ENCODE assay signal across 1 cellular context in the genomic region with DNA sequence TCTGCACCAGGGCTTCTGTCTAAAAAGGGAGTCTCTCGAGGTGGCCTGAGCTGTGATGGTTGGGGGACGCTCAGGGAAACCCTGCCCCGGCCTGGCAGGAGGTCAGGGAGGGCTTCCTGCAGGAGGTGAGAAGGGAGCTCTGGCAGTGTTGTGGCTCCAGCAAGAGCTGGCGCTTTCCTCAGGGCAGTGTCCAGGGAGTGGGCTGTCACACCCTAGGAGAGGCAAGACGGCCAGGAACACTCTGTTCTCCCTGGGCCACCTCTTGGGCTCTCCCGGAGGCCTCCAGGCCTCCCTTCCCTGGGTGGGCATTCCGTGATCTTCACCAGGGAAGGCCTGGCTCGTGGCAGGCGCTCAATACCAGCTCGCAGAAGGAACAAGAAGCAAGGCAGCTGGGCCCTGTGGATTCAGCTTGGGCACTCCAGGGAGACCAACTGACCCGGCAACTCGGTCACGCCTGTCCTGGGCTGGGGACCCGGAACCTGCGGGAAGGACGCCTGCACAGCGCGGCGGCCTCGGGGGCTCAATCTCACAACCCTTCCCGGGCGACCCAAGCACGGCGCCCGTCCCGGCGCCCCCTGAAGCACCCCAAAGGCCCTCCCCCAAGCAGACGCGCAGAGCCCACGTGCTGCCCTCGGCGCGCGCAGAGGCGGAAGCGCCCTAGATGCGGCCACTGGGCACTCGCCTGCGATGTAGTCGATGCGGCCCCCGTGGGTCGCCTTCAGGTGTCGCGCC.
TF ChIP-seq lines count a peak whose summit lies in the region.

No MANE protein-coding gene starts in this region.

TF ChIP-seq in HepG2, 621 proteins besides CTCF, POLR2A, EP300 and RAD21 (continued from another document and continues in another):
- TF ChIP-seq, protein P1, sequence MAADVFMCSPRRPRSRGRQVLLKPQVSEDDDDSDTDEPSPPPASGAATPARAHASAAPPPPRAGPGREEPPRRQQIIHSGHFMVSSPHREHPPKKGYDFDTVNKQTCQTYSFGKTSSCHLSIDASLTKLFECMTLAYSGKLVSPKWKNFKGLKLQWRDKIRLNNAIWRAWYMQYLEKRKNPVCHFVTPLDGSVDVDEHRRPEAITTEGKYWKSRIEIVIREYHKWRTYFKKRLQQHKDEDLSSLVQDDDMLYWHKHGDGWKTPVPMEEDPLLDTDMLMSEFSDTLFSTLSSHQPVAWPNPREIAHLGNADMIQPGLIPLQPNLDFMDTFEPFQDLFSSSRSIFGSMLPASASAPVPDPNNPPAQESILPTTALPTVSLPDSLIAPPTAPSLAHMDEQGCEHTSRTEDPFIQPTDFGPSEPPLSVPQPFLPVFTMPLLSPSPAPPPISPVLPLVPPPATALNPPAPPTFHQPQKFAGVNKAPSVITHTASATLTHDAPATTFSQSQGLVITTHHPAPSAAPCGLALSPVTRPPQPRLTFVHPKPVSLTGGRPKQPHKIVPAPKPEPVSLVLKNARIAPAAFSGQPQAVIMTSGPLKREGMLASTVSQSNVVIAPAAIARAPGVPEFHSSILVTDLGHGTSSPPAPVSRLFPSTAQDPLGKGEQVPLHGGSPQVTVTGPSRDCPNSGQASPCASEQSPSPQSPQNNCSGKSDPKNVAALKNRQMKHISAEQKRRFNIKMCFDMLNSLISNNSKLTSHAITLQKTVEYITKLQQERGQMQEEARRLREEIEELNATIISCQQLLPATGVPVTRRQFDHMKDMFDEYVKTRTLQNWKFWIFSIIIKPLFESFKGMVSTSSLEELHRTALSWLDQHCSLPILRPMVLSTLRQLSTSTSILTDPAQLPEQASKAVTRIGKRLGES (CRISPR knock-in tag; IDR thresholded peaks at IDR 0.05; ENCODE audit: borderline replicate concordance): peak; percentile 91; the same call in 1 of the 2 replicates
- TF ChIP-seq RXRA (CRISPR knock-in tag; IDR thresholded peaks at IDR 0.05): peak; percentile 54; the same call in 1 of the 2 replicates
- TF ChIP-seq, protein P2, sequence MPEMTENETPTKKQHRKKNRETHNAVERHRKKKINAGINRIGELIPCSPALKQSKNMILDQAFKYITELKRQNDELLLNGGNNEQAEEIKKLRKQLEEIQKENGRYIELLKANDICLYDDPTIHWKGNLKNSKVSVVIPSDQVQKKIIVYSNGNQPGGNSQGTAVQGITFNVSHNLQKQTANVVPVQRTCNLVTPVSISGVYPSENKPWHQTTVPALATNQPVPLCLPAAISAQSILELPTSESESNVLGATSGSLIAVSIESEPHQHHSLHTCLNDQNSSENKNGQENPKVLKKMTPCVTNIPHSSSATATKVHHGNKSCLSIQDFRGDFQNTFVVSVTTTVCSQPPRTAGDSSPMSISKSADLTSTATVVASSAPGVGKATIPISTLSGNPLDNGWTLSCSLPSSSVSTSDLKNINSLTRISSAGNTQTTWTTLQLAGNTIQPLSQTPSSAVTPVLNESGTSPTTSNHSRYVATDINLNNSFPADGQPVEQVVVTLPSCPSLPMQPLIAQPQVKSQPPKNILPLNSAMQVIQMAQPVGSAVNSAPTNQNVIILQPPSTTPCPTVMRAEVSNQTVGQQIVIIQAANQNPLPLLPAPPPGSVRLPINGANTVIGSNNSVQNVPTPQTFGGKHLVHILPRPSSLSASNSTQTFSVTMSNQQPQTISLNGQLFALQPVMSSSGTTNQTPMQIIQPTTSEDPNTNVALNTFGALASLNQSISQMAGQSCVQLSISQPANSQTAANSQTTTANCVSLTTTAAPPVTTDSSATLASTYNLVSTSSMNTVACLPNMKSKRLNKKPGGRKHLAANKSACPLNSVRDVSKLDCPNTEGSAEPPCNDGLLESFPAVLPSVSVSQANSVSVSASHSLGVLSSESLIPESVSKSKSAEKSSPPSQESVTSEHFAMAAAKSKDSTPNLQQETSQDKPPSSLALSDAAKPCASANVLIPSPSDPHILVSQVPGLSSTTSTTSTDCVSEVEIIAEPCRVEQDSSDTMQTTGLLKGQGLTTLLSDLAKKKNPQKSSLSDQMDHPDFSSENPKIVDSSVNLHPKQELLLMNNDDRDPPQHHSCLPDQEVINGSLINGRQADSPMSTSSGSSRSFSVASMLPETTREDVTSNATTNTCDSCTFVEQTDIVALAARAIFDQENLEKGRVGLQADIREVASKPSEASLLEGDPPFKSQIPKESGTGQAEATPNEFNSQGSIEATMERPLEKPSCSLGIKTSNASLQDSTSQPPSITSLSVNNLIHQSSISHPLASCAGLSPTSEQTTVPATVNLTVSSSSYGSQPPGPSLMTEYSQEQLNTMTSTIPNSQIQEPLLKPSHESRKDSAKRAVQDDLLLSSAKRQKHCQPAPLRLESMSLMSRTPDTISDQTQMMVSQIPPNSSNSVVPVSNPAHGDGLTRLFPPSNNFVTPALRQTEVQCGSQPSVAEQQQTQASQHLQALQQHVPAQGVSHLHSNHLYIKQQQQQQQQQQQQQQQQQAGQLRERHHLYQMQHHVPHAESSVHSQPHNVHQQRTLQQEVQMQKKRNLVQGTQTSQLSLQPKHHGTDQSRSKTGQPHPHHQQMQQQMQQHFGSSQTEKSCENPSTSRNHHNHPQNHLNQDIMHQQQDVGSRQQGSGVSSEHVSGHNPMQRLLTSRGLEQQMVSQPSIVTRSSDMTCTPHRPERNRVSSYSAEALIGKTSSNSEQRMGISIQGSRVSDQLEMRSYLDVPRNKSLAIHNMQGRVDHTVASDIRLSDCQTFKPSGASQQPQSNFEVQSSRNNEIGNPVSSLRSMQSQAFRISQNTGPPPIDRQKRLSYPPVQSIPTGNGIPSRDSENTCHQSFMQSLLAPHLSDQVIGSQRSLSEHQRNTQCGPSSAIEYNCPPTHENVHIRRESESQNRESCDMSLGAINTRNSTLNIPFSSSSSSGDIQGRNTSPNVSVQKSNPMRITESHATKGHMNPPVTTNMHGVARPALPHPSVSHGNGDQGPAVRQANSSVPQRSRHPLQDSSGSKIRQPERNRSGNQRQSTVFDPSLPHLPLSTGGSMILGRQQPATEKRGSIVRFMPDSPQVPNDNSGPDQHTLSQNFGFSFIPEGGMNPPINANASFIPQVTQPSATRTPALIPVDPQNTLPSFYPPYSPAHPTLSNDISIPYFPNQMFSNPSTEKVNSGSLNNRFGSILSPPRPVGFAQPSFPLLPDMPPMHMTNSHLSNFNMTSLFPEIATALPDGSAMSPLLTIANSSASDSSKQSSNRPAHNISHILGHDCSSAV (CRISPR knock-in tag; IDR thresholded peaks at IDR 0.05; ENCODE audit: borderline replicate concordance): peak; percentile 79; the same call in 1 of the 2 replicates
- 0 out of 2 replicates have a peak, but pooled peaks have one; percentile 24 for TF ChIP-seq ZNF792 (CRISPR knock-in tag; IDR thresholded peaks at IDR 0.05)
- TF ChIP-seq, protein P3, sequence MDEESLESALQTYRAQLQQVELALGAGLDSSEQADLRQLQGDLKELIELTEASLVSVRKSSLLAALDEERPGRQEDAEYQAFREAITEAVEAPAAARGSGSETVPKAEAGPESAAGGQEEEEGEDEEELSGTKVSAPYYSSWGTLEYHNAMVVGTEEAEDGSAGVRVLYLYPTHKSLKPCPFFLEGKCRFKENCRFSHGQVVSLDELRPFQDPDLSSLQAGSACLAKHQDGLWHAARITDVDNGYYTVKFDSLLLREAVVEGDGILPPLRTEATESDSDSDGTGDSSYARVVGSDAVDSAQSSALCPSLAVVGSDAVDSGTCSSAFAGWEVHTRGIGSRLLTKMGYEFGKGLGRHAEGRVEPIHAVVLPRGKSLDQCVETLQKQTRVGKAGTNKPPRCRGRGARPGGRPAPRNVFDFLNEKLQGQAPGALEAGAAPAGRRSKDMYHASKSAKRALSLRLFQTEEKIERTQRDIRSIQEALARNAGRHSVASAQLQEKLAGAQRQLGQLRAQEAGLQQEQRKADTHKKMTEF (CRISPR knock-in tag; IDR thresholded peaks at IDR 0.05): no peak
- peak; percentile 56; the same call in 1 of the 2 replicates for TF ChIP-seq ZNF256 (CRISPR knock-in tag; conservative IDR thresholded peaks at IDR 0.05)
- TF ChIP-seq ESRRA (CRISPR knock-in tag; IDR thresholded peaks at IDR 0.05; ENCODE audit: low read depth): peak; percentile 11; the same call in 1 of the 2 replicates
- TF ChIP-seq, protein P4, sequence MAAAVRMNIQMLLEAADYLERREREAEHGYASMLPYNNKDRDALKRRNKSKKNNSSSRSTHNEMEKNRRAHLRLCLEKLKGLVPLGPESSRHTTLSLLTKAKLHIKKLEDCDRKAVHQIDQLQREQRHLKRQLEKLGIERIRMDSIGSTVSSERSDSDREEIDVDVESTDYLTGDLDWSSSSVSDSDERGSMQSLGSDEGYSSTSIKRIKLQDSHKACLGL (CRISPR knock-in tag; IDR thresholded peaks at IDR 0.05): peak; percentile 94; the same call in 1 of the 2 replicates
- peak; percentile 23; the same call in 1 of the 2 replicates for TF ChIP-seq CAMTA2 (CRISPR knock-in tag; IDR thresholded peaks at IDR 0.05; ENCODE audit: borderline replicate concordance)
- TF ChIP-seq, protein P5, sequence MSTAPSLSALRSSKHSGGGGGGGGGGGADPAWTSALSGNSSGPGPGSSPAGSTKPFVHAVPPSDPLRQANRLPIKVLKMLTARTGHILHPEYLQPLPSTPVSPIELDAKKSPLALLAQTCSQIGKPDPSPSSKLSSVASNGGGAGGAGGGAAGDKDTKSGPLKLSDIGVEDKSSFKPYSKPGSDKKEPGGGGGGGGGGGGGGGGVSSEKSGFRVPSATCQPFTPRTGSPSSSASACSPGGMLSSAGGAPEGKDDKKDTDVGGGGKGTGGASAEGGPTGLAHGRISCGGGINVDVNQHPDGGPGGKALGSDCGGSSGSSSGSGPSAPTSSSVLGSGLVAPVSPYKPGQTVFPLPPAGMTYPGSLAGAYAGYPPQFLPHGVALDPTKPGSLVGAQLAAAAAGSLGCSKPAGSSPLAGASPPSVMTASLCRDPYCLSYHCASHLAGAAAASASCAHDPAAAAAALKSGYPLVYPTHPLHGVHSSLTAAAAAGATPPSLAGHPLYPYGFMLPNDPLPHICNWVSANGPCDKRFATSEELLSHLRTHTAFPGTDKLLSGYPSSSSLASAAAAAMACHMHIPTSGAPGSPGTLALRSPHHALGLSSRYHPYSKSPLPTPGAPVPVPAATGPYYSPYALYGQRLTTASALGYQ (CRISPR knock-in tag; IDR thresholded peaks at IDR 0.05): peak; percentile 6; the same call in 1 of the 2 replicates
- TF ChIP-seq ZNF251 (CRISPR knock-in tag; IDR thresholded peaks at IDR 0.05): peak; percentile 14; the same call in 1 of the 2 replicates
- TF ChIP-seq, protein P6, sequence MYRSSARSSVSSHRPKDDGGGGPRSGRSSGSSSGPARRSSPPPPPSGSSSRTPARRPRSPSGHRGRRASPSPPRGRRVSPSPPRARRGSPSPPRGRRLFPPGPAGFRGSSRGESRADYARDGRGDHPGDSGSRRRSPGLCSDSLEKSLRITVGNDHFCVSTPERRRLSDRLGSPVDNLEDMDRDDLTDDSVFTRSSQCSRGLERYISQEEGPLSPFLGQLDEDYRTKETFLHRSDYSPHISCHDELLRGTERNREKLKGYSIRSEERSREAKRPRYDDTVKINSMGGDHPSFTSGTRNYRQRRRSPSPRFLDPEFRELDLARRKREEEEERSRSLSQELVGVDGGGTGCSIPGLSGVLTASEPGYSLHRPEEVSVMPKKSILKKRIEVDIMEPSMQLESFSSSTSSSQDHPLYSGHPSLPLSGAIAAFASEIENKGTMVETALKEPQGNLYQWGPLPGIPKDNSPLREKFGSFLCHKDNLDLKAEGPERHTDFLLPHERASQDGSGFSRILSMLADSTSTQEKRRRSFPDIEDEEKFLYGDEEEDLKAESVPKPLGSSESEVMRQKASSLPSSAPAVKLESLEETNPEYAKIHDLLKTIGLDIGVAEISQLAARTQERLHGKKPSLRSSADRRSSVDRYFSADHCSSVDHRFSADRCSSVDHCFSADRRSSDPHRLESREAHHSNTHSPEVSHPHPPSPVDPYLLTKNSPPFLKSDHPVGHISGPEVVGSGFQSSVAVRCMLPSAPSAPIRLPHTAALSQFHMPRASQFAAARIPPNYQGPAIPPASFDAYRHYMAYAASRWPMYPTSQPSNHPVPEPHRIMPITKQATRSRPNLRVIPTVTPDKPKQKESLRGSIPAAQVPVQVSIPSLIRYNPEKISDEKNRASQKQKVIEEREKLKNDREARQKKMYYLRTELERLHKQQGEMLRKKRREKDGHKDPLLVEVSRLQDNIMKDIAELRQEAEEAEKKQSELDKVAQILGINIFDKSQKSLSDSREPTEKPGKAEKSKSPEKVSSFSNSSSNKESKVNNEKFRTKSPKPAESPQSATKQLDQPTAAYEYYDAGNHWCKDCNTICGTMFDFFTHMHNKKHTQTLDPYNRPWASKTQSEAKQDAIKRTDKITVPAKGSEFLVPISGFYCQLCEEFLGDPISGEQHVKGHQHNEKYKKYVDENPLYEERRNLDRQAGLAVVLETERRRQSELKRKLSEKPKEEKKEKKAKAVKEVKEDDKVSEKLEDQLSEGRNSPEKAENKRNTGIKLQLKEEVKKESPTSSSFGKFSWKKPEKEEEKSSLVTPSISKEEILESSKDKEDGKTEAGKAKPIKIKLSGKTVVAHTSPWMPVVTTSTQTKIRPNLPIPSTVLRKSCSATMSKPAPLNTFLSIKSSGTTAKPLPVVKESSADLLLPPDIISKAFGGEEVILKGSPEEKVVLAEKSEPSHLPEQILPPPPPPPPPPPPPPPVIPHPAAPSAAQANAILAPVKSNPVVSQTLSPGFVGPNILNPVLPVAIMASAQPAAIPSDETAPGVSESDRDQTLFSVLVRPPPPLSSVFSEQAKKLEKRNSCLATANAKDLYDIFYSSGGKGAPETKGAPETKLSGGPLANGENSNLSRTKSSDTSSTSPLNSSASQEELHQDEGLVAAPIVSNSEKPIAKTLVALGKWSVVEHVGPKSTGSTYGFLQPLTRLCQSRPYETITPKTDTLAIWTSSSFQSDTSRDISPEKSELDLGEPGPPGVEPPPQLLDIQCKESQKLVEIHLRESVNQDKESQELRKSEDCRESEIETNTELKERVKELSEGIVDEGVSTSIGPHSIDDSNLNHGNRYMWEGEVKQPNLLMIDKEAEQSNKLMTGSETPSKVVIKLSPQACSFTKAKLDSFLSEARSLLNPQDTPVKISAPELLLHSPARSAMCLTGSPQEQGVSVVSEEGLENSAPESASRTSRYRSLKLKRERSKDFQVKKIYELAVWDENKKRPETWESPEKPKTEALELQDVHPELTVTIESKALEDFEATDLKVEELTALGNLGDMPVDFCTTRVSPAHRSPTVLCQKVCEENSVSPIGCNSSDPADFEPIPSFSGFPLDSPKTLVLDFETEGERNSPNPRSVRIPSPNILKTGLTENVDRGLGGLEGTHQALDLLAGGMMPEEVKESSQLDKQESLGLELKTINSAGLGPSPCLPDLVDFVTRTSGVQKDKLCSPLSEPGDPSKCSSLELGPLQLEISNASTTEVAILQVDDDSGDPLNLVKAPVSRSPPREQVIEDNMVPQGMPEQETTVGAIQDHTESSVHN (CRISPR knock-in tag; IDR thresholded peaks at IDR 0.05): peak; percentile 56; the same call in 1 of the 2 replicates
- TF ChIP-seq DNMT1 (CRISPR knock-in tag; IDR thresholded peaks at IDR 0.05): 0 out of 2 replicates have a peak, but pooled peaks have one; percentile 19
- TF ChIP-seq ZNF569 (CRISPR knock-in tag; IDR thresholded peaks at IDR 0.05; ENCODE audit: borderline replicate concordance): 0 out of 2 replicates have a peak, but pooled peaks have one; percentile 76
- TF ChIP-seq, protein P7, sequence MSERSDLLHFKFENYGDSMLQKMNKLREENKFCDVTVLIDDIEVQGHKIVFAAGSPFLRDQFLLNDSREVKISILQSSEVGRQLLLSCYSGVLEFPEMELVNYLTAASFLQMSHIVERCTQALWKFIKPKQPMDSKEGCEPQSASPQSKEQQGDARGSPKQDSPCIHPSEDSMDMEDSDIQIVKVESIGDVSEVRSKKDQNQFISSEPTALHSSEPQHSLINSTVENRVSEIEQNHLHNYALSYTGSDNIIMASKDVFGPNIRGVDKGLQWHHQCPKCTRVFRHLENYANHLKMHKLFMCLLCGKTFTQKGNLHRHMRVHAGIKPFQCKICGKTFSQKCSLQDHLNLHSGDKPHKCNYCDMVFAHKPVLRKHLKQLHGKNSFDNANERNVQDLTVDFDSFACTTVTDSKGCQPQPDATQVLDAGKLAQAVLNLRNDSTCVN (CRISPR knock-in tag; IDR thresholded peaks at IDR 0.05; ENCODE audit: borderline replicate concordance): no peak; the same call in 1 of the 2 replicates
- no peak for TF ChIP-seq SSRP1 (CRISPR knock-in tag; IDR thresholded peaks at IDR 0.05)
- peak; percentile 44; the same call in 1 of the 2 replicates for TF ChIP-seq ZNF629 (CRISPR knock-in tag; conservative IDR thresholded peaks at IDR 0.05)
- peak; percentile 47; the same call in 1 of the 2 replicates for TF ChIP-seq KDM3A (CRISPR knock-in tag; IDR thresholded peaks at IDR 0.05; ENCODE audit: low read depth)
